1 cellular context compared by ENCODE assay signal in the genomic region with DNA sequence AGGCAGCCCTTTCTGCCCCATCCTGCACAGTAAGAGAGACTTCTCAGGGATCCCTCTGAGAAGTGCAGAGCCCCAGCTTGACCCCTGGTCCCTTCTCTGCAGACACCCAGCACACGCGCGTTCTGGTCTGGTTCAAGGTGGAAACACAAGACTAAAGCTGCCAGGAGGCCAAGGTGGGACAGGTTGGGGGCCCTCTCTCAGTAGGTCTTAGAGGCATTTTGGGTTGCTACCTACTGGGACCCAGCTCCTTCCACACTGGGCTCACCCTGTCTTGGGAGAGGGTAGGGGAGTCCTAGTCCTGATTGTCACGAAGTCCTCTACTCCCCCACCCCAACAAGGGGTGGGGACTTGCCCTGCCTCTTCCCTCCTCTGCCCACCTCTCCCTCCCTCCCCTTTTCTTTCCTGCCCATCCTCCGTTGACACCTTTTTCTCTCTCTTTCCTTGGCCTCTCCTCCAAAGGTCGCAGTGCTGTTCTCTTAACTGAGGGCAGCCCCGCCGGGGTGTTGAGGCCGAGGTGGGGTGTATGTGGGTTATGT.
TF ChIP-seq lines count a peak whose summit lies in the region.

No MANE protein-coding gene starts in this region.

TF ChIP-seq in HEK293, 187 proteins besides CTCF, POLR2A, EP300 and RAD21:
- TF ChIP-seq, protein P1, sequence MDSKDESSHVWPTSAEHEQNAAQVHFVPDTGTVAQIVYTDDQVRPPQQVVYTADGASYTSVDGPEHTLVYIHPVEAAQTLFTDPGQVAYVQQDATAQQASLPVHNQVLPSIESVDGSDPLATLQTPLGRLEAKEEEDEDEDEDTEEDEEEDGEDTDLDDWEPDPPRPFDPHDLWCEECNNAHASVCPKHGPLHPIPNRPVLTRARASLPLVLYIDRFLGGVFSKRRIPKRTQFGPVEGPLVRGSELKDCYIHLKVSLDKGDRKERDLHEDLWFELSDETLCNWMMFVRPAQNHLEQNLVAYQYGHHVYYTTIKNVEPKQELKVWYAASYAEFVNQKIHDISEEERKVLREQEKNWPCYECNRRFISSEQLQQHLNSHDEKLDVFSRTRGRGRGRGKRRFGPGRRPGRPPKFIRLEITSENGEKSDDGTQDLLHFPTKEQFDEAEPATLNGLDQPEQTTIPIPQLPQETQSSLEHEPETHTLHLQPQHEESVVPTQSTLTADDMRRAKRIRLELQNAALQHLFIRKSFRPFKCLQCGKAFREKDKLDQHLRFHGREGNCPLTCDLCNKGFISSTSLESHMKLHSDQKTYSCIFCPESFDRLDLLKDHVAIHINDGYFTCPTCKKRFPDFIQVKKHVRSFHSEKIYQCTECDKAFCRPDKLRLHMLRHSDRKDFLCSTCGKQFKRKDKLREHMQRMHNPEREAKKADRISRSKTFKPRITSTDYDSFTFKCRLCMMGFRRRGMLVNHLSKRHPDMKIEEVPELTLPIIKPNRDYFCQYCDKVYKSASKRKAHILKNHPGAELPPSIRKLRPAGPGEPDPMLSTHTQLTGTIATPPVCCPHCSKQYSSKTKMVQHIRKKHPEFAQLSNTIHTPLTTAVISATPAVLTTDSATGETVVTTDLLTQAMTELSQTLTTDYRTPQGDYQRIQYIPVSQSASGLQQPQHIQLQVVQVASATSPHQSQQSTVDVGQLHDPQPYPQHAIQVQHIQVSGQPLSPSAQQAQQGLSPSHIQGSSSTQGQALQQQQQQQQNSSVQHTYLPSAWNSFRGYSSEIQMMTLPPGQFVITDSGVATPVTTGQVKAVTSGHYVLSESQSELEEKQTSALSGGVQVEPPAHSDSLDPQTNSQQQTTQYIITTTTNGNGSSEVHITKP (tag by site-specific recombination; IDR thresholded peaks at IDR 0.05), result 0 out of 2 replicates have a peak, but pooled peaks have one; percentile 0
- no peak for TF ChIP-seq ZNF707 (tag by site-specific recombination; IDR thresholded peaks at IDR 0.05)
TF ChIP-seq in HEK293: peak in this region for 1.
